8 cellular contexts compared by ENCODE assay signal in genomic region chr19:52095172-52096014, GRCh38.
A peak's percentile ranks its signal among the peaks of the same experiment; 100 is the strongest.
DNase-seq lines count a peak whose midpoint lies in the region; ATAC-seq and TF ChIP-seq lines count a peak whose summit lies in the region.

Gene ZNF841, minus strand, starts transcription at chr19:52095765. Its CDS starts 10,964 bp downstream, at chr19:52084801.

- TF ChIP-seq CTCF in GM10248 (IDR thresholded peaks at IDR 0.05; ENCODE audit: control extremely low read depth, extremely low read depth, low read depth, missing control alignments): no peak

- H3K27me3 Mint-ChIP-seq in central memory CD8-positive, alpha-beta T cell: no peaks in the 10 kb centered on the region

- H3K36me3 Mint-ChIP-seq in central memory CD8-positive, alpha-beta T cell (ENCODE audit: insufficient read depth): peaks cover 20% of the 10 kb centered on the region

- H3K27ac Mint-ChIP-seq in central memory CD8-positive, alpha-beta T cell (ENCODE audit: low read depth): peak within 1 kb of the TSS; percentile 97

- POLR2A ChIA-PET in GM10248 (lab: Yijun Ruan, JAX): no interaction called here

- peaks cover 43% of the 10 kb centered on the region for H3K4me1 Mint-ChIP-seq in central memory CD8-positive, alpha-beta T cell

- ATAC-seq in HG02943 (IDR thresholded peaks at IDR 0.05; ENCODE audit: low read depth, unreplicated experiment) (peak; percentile 80), GM18873 (IDR thresholded peaks at IDR 0.05; ENCODE audit: low FRiP score, unreplicated experiment) (no peak)
- peak; percentile 99 for ATAC-seq in activated CD4-positive, CD25-positive, alpha-beta regulatory T cell treated with anti-CD3 and anti-CD28 coated beads, Interleukin-2, amount 50 U/mL, for 24 hours
- peak; percentile 98 for ATAC-seq in central memory CD8-positive, alpha-beta T cell (replicated peaks; ENCODE audit: extremely low read depth, poor library complexity, severe bottlenecking)

- CTCF ChIA-PET in GM10248 (lab: Yijun Ruan, JAX): no interaction called here

- H3K9me3 Mint-ChIP-seq in central memory CD8-positive, alpha-beta T cell: peaks cover 18% of the 10 kb centered on the region

- peak within 1 kb of the TSS; percentile 95 for H3K4me3 Mint-ChIP-seq in central memory CD8-positive, alpha-beta T cell

- DNase-seq in GM10248 (ENCODE audit: extremely low spot score) (peak; percentile 89), NCI-H2171 (lab: John Stamatoyannopoulos, UW) (peak; percentile 83), inferior parietal cortex (ENCODE audit: extremely low spot score) (peak; percentile 82), smooth muscle cell of the brain vasculature (ENCODE audit: low read depth, low spot score) (peak; percentile 78)
- peak; percentile 70 to 74 for DNase-seq in central memory CD8-positive, alpha-beta T cell (ENCODE audit: low spot score in 2 of 2)
